Comparison of ENCODE assay signal across 5 cellular contexts in genomic region chr15:89250142-89250541, GRCh38. TPM values are rescaled to one million over a fixed set of nuclear protein-coding genes. Genes with fewer than 3 reads are reported as not detected.
"Had no signal": no experiment of that assay in that cellular context is flagged by ENCODE, and none has a peak within 500 bp of the region (broad histone marks: within the 10 kb centered on the region; RNA-seq: fewer than 3 reads in every experiment).

No MANE protein-coding gene starts in this region.

RNA-seq across cellular contexts. Expression of gene RLBP1, which starts 28.8 kb away (rescaled TPM):
- total RNA-seq: HepG2, HT-29, HT1080, IMR-90 had no signal
- polyA plus RNA-seq: IgD-negative memory B cell, IMR-90 had no signal
